8 cellular contexts compared by ENCODE assay signal in genomic region chr19:14504575-14504974, GRCh38. TPM values are rescaled to one million over a fixed set of nuclear protein-coding genes. Genes with fewer than 3 reads are reported as not detected.
DNase-seq lines count a peak whose midpoint lies in the region; TF ChIP-seq lines count a peak whose summit lies in the region.
"Not testable (repeated sequence)": the region's sequence is repeated elsewhere in the genome, so short reads cannot be mapped to it uniquely, and the experiment has no call there.
"Had no signal": no experiment of that assay in that cellular context is flagged by ENCODE, and none has a peak within 500 bp of the region (broad histone marks: within the 10 kb centered on the region; RNA-seq: fewer than 3 reads in every experiment).

No MANE protein-coding gene starts in this region.

- H3K4me3 Mint-ChIP-seq in Caco-2 (ENCODE audit: unreplicated experiment); MCF 10A (ENCODE audit: unreplicated experiment); mesothelial cell of epicardium; osteocyte (ENCODE audit: unreplicated experiment); type B pancreatic cell: not testable (repeated sequence)

- H3K36me3 ChIP-seq in Caco-2 (ENCODE audit: control insufficient read depth, insufficient read depth, low read length); PC-9 (ENCODE audit: low read depth); esophagus (ENCODE audit: control insufficient read depth in 2 of 2, insufficient read depth in 2 of 2, low read length in 1 of 2): not testable (repeated sequence)

- not testable (repeated sequence) for H3K9me3 Mint-ChIP-seq in Caco-2 (ENCODE audit: unreplicated experiment); MCF 10A (ENCODE audit: unreplicated experiment); mesothelial cell of epicardium; osteocyte (ENCODE audit: unreplicated experiment); type B pancreatic cell

- H3K4me3 ChIP-seq in Caco-2 (ENCODE audit: low read depth, low read length); PC-9; esophagus (ENCODE audit: low read depth in 1 of 2, low read length in 2 of 2): not testable (repeated sequence)

- H3K4me2 ChIP-seq in PC-9, result peak overlapping the region; percentile 66

- H3K4me1 Mint-ChIP-seq in Caco-2 (ENCODE audit: low read depth, unreplicated experiment) (peaks cover 44% of the 10 kb centered on the region), MCF 10A (ENCODE audit: insufficient read depth, unreplicated experiment) (peaks cover 33% of the 10 kb centered on the region), mesothelial cell of epicardium (peaks cover 44% of the 10 kb centered on the region), osteocyte (ENCODE audit: unreplicated experiment) (peaks cover 37% of the 10 kb centered on the region), type B pancreatic cell (ENCODE audit: unreplicated experiment) (peaks cover 19% of the 10 kb centered on the region)

- H3K9me2 ChIP-seq in PC-9 (ENCODE audit: insufficient read depth), result not testable (repeated sequence)

- H3K27me3 ChIP-seq in Caco-2 (replicated peaks; ENCODE audit: control insufficient read depth, insufficient read depth, low read length); PC-9 (ENCODE audit: insufficient read depth, low read depth); esophagus (ENCODE audit: control insufficient read depth in 1 of 2, insufficient read depth in 2 of 2, low read length in 2 of 2): not testable (repeated sequence)

- H3K36me3 Mint-ChIP-seq in Caco-2 (ENCODE audit: insufficient read depth, unreplicated experiment), result peaks cover 17% of the 10 kb centered on the region
- H3K36me3 Mint-ChIP-seq in MCF 10A (ENCODE audit: insufficient read depth, unreplicated experiment); mesothelial cell of epicardium; osteocyte (ENCODE audit: unreplicated experiment); type B pancreatic cell: not testable (repeated sequence)

- H3K4me1 ChIP-seq in Caco-2, result peaks cover 51% of the 10 kb centered on the region
- peaks cover 72% of the 10 kb centered on the region for H3K4me1 ChIP-seq in PC-9 (replicated peaks; ENCODE audit: insufficient read depth)
- H3K4me1 ChIP-seq in esophagus (ENCODE audit: control insufficient read depth in 2 of 2, insufficient read depth in 2 of 2, low read length in 1 of 2), result not testable (repeated sequence)

- peak overlapping the region; percentile 94 for H3K27ac Mint-ChIP-seq in Caco-2 (ENCODE audit: unreplicated experiment)
- peak overlapping the region; percentile 96 for H3K27ac Mint-ChIP-seq in MCF 10A (ENCODE audit: low read depth, unreplicated experiment)
- peak overlapping the region; percentile 32 for H3K27ac Mint-ChIP-seq in mesothelial cell of epicardium
- H3K27ac Mint-ChIP-seq in osteocyte (ENCODE audit: unreplicated experiment), result peak overlapping the region; percentile 14
- peak overlapping the region; percentile 100 for H3K27ac Mint-ChIP-seq in type B pancreatic cell

- 86 to 91% methylated on average over 8 of the region's 8 CpGs for WGBS in esophagus, 2 donors

- H3K9me3 ChIP-seq in Caco-2; PC-9 (ENCODE audit: insufficient read depth, low read depth); esophagus (ENCODE audit: control insufficient read depth in 2 of 2, insufficient read depth in 1 of 2, low read depth in 1 of 2, low read length in 1 of 2): not testable (repeated sequence)

- not testable (repeated sequence) for BruUV-seq in Caco-2 (replicated peaks; lab: Mats Ljungman, UMichigan); PC-9 (replicated peaks; lab: Mats Ljungman, UMichigan); MCF 10A (replicated peaks; lab: Mats Ljungman, UMichigan)

- H3K27ac ChIP-seq in PC-9, result peak overlapping the region; percentile 99
- H3K27ac ChIP-seq in esophagus (ENCODE audit: low read depth in 2 of 2, low read length in 1 of 2), result peak overlapping the region; percentile 91 to 98

- H4K20me1 ChIP-seq in PC-9 (ENCODE audit: insufficient read depth), result not testable (repeated sequence)

- H2AFZ ChIP-seq in PC-9, result not testable (repeated sequence)

- intact Hi-C loops in Caco-2 (cut with micrococcal nuclease; ENCODE audit: unreplicated experiment); PC-9 (cut with micrococcal nuclease; ENCODE audit: unreplicated experiment); MCF 10A (cut with micrococcal nuclease): not testable (repeated sequence)

- H3K27me3 Mint-ChIP-seq in Caco-2 (ENCODE audit: insufficient read depth, unreplicated experiment); MCF 10A (ENCODE audit: insufficient read depth, unreplicated experiment); mesothelial cell of epicardium (ENCODE audit: low read depth); osteocyte (ENCODE audit: unreplicated experiment); type B pancreatic cell: not testable (repeated sequence)

- H3K79me2 ChIP-seq in PC-9 (ENCODE audit: low read depth), result peaks cover 18% of the 10 kb centered on the region

- peaks cover 73% of the 10 kb centered on the region for H3F3A ChIP-seq in PC-9 (ENCODE audit: insufficient read depth, low read depth)

- POLR2A ChIA-PET in Caco-2 (lab: Charles Lee), result interaction anchor here (0.6 kb wide), 1 partner anchor 27 kb away, joined by 3 read pairs; no protein-coding TSS in a partner anchor
- POLR2A ChIA-PET in PC-9 (lab: Charles Lee; ENCODE audit: unreplicated experiment), result interaction anchor here (0.7 kb wide), 1 partner anchor 46 kb away, joined by 3 read pairs; no protein-coding TSS in a partner anchor
- POLR2A ChIA-PET in MCF 10A (lab: Yijun Ruan, JAX), result interaction anchor here (0.6 to 15.7 kb wide), 6 partner anchors 7 to 377 kb away, joined by 3 to 203 read pairs (median 51); partner anchors contain the start of genes ASF1B, DNAJB1, GIPC1 and TECR

- TF ChIP-seq CTCF in Caco-2 (IDR thresholded peaks at IDR 0.05; ENCODE audit: insufficient read depth in 1 of 2, low read depth in 1 of 2, low read length in 1 of 2, severe bottlenecking in 1 of 2, unreplicated experiment in 1 of 2); PC-9 (conservative IDR thresholded peaks at IDR 0.05); MCF 10A (IDR thresholded peaks at IDR 0.05; ENCODE audit: unreplicated experiment); mesothelial cell of epicardium (IDR thresholded peaks at IDR 0.05; ENCODE audit: unreplicated experiment); osteocyte (IDR thresholded peaks at IDR 0.05); type B pancreatic cell (conservative IDR thresholded peaks at IDR 0.05): not testable (repeated sequence)

- not testable (repeated sequence) for DNase-seq in Caco-2; PC-9; MCF 10A (ENCODE audit: unreplicated experiment); mesothelial cell of epicardium (ENCODE audit: low spot score in 2 of 2, unreplicated experiment in 2 of 2); osteocyte (ENCODE audit: extremely low spot score, unreplicated experiment); type B pancreatic cell (ENCODE audit: extremely low spot score, unreplicated experiment)

- CTCF ChIA-PET in Caco-2 (lab: Charles Lee), result interaction anchor here (0.6 kb wide), 1 partner anchor 9 kb away, joined by 4 read pairs; no protein-coding TSS in a partner anchor
- CTCF ChIA-PET in PC-9 (lab: Charles Lee), result interaction anchor here (0.6 to 2.1 kb wide), 6 partner anchors 9 to 1324 kb away, joined by 4 to 10 read pairs (median 5); partner anchors contain the start of gene DNAJB1
- CTCF ChIA-PET in MCF 10A (lab: Yijun Ruan, JAX), result interaction anchor here (0.6 to 6.2 kb wide), 13 partner anchors 8 to 611 kb away, joined by 3 to 53 read pairs (median 3); partner anchors contain the start of genes DNAJB1 and GIPC1

RNA-seq across cellular contexts. Expression of gene GIPC1, which starts 8.6 kb away (rescaled TPM):
- total RNA-seq in Caco-2 (2022), result 98.7 and 105 TPM in 2 replicates
- total RNA-seq in PC-9 (2021), result 205 and 259 TPM in 2 replicates
- total RNA-seq in MCF 10A (2022), result 107 and 108 TPM in 2 replicates
- 100 to 1,000 TPM; 269 to 368 TPM for polyA plus RNA-seq in esophagus
- 108 to 111 TPM (median 111 TPM) in 3 replicates for total RNA-seq in mesothelial cell of epicardium
- total RNA-seq in osteocyte, result 89.0 and 90.3 TPM in 2 replicates
- 123 and 308 TPM in 2 replicates for total RNA-seq in type B pancreatic cell (ENCODE audit: low replicate concordance)

RNA-seq across cellular contexts. Expression of gene DNAJB1, which starts 13.6 kb away (rescaled TPM):
- total RNA-seq in Caco-2 (2022) (79.5 and 80.2 TPM in 2 replicates), PC-9 (2021) (159 and 199 TPM in 2 replicates), MCF 10A (2022) (71.6 and 97.4 TPM in 2 replicates), mesothelial cell of epicardium (106 to 113 TPM (median 110 TPM) in 3 replicates), osteocyte (80.0 and 84.6 TPM in 2 replicates), type B pancreatic cell (ENCODE audit: low replicate concordance) (142 and 277 TPM in 2 replicates)
- 100 to 1,000 TPM; 249 to 309 TPM for polyA plus RNA-seq in esophagus

RNA-seq across cellular contexts. Expression of gene TECR, which starts 24.8 kb away (rescaled TPM):
- 294 and 300 TPM in 2 replicates for total RNA-seq in Caco-2 (2022)
- 212 and 294 TPM in 2 replicates for total RNA-seq in PC-9 (2021)
- total RNA-seq in MCF 10A (2022), result 74.1 and 106 TPM in 2 replicates
- polyA plus RNA-seq in esophagus, result 100 to 1,000 TPM; 362 to 444 TPM
- 111 to 116 TPM (median 115 TPM) in 3 replicates for total RNA-seq in mesothelial cell of epicardium
- 136 and 139 TPM in 2 replicates for total RNA-seq in osteocyte
- total RNA-seq in type B pancreatic cell (ENCODE audit: low replicate concordance), result 171 and 240 TPM in 2 replicates

RNA-seq across cellular contexts. Expression of gene PTGER1, which starts 29.4 kb away (rescaled TPM):
- 0.20 and 0.74 TPM in 2 replicates for total RNA-seq in Caco-2 (2022)
- 1.4 TPM in 2 replicates for total RNA-seq in PC-9 (2021)
- total RNA-seq in MCF 10A (2022), result 0.29 and 0.42 TPM in 2 replicates
- polyA plus RNA-seq in esophagus, result under 1 TPM; 0.32 to 0.47 TPM
- total RNA-seq in mesothelial cell of epicardium, result 2.8 to 3.5 TPM (median 2.8 TPM) in 3 replicates
- total RNA-seq in osteocyte, result 1.0 and 1.6 TPM in 2 replicates
- 0.56 and 1.0 TPM in 2 replicates for total RNA-seq in type B pancreatic cell (ENCODE audit: low replicate concordance)
- total RNA-seq: CD8-positive, alpha-beta memory T cell had no signal
- polyA plus RNA-seq: CD8-positive, alpha-beta memory T cell had no signal

Comparison
In these comparisons a context has a peak if more than half of its experiments do, and no peak if none do; other contexts are left out.
1. H3K27ac Mint-ChIP-seq: peak in every context shown above with its lines; median percentile 100 in type B pancreatic cell; 96 in MCF 10A; 94 in Caco-2; 32 in mesothelial cell of epicardium; 14 in osteocyte.